26 cellular contexts compared by ENCODE assay signal in the genomic region with DNA sequence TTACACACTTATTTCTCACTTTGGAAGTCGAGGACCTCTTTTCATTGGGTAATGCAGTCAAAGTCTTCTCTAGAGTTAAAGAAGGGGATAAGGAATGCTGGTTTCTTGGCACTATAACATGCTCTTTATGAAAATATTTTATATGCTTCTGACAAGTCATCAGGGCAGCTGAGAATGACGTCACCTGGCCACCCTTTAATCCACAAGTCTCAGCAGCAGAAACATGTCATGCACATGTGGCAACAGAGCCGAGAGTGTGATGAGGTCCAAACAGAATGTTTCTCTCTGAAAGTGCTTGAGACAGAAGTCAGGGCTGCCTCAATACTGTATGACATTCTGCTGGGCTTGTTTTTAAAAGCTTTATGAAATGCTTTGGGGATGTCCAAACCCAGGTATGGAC.
DNase-seq lines count a peak whose midpoint lies in the region; ATAC-seq and TF ChIP-seq lines count a peak whose summit lies in the region.
"Had no signal": no experiment of that assay in that cellular context is flagged by ENCODE, and none has a peak within 500 bp of the region (broad histone marks: within the 10 kb centered on the region; RNA-seq: fewer than 3 reads in every experiment).

No MANE protein-coding gene starts in this region.

- H3K36me3 Mint-ChIP-seq in mesothelial cell of epicardium = no peaks in the 10 kb centered on the region
- H3K36me3 Mint-ChIP-seq: activated naive CD8-positive, alpha-beta T cell treated with anti-CD3 and anti-CD28 coated beads, Interleukin-2, amount 10 ng/mL, durations not matched to agents 7 days and 5 days; CD4-positive, alpha-beta memory T cell had no signal

- H3K4me1 ChIP-seq in fibroblast of lung (ENCODE audit: control insufficient read depth, extremely low read depth, insufficient read depth, low read length) = no peaks in the 10 kb centered on the region
- H3K4me1 ChIP-seq: body of pancreas, SJSA1, tibial artery had no signal

- H3K4me3 ChIP-seq in fibroblast of lung (replicated peaks in 1 of 4; ENCODE audit: control extremely low read depth in 1 of 4, insufficient read depth in 1 of 4, low read depth in 3 of 4, low read length in 4 of 4) = no peak overlapping the region
- H3K4me3 ChIP-seq: body of pancreas, esophagus squamous epithelium, GM23338, SJSA1, skin epidermis, tibial artery had no signal

- H3K4me1 Mint-ChIP-seq in mesothelial cell of epicardium = no peaks in the 10 kb centered on the region
- H3K4me1 Mint-ChIP-seq: activated CD4-positive, alpha-beta T cell treated with anti-CD3 and anti-CD28 coated beads, Interleukin-2, amount 10 ng/mL, durations not matched to agents 24 days and 14 days; activated naive CD8-positive, alpha-beta T cell treated with anti-CD3 and anti-CD28 coated beads, Interleukin-2, amount 10 ng/mL, durations not matched to agents 7 days and 5 days; CD4-positive, alpha-beta memory T cell; nephron progenitor cell had no signal

- no peak overlapping the region for H3K9ac ChIP-seq in fibroblast of lung (ENCODE audit: insufficient read depth, low read length)

- H3K27ac Mint-ChIP-seq in mesothelial cell of epicardium = no peak overlapping the region
- H3K27ac Mint-ChIP-seq: activated CD4-positive, alpha-beta T cell treated with anti-CD3 and anti-CD28 coated beads, Interleukin-2, amount 10 ng/mL, durations not matched to agents 24 days and 14 days; activated naive CD8-positive, alpha-beta T cell treated with anti-CD3 and anti-CD28 coated beads, Interleukin-2, amount 10 ng/mL, durations not matched to agents 7 days and 5 days; activated T-helper 2 cell treated with anti-CD3 and anti-CD28 coated beads, Interferon-gamma antibody, Interleukin-2, Interleukin-4, amounts not matched to agents 10 μg/mL and 5 μg/mL and 100 μg/mL, durations not matched to agents 14 hours and 24 hours and 36 hours; CD4-positive, alpha-beta memory T cell; GM23338; nephron progenitor cell had no signal

- H3K27ac ChIP-seq in fibroblast of lung (ENCODE audit: insufficient read depth, low read length) = no peak overlapping the region
- H3K27ac ChIP-seq: body of pancreas, SJSA1, tibial artery had no signal

- no peaks in the 10 kb centered on the region for H4K20me1 ChIP-seq in fibroblast of lung (ENCODE audit: control insufficient read depth, extremely low read depth, insufficient read depth, low read length)

- H2AFZ ChIP-seq in fibroblast of lung (ENCODE audit: low read length) = no peak overlapping the region
- H2AFZ ChIP-seq: GM23338 had no signal

- H3K4me2 ChIP-seq in fibroblast of lung (ENCODE audit: extremely low read depth, insufficient read depth, low read length) = no peak overlapping the region
- H3K4me2 ChIP-seq: GM23338 had no signal

- no peaks in the 10 kb centered on the region for H3K79me2 ChIP-seq in fibroblast of lung (ENCODE audit: control insufficient read depth, insufficient read depth, low read length)

- H3K27me3 ChIP-seq in fibroblast of lung (ENCODE audit: control insufficient read depth, insufficient read depth, low read length) = no peaks in the 10 kb centered on the region
- H3K27me3 ChIP-seq: body of pancreas, tibial artery had no signal

- ATAC-seq in GM21447 (IDR thresholded peaks at IDR 0.05; ENCODE audit: unreplicated experiment) (no peak), HG02610 (IDR thresholded peaks at IDR 0.05; ENCODE audit: unreplicated experiment) (no peak)
- ATAC-seq: body of pancreas, GM23338 had no signal

- peaks cover 26% of the 10 kb centered on the region for H3K27me3 Mint-ChIP-seq in mesothelial cell of epicardium (ENCODE audit: low read depth)
- H3K27me3 Mint-ChIP-seq: activated CD4-positive, alpha-beta T cell treated with anti-CD3 and anti-CD28 coated beads, Interleukin-2, amount 10 ng/mL, durations not matched to agents 24 days and 14 days; activated naive CD8-positive, alpha-beta T cell treated with anti-CD3 and anti-CD28 coated beads, Interleukin-2, amount 10 ng/mL, durations not matched to agents 7 days and 5 days had no signal

- no peaks in the 10 kb centered on the region for H3K9me3 ChIP-seq in fibroblast of lung (ENCODE audit: control insufficient read depth, insufficient read depth, low read depth, low read length)
- H3K9me3 ChIP-seq: body of pancreas, esophagus squamous epithelium, SJSA1, tibial artery had no signal

- no peaks in the 10 kb centered on the region for H3K36me3 ChIP-seq in fibroblast of lung (ENCODE audit: control insufficient read depth, insufficient read depth, low read length)
- H3K36me3 ChIP-seq: esophagus squamous epithelium, SJSA1, tibial artery had no signal

- peak; percentile 18 for DNase-seq in Daoy (ENCODE audit: low read depth)
- peak; percentile 20 for DNase-seq in RKO (ENCODE audit: low spot score)
- DNase-seq in fibroblast of lung (ENCODE audit: low read depth in 2 of 2) = peak; percentile 19 to 82
- DNase-seq in left kidney (ENCODE audit: low read depth, low spot score) = peak; percentile 6
- DNase-seq in mesothelial cell of epicardium (ENCODE audit: low spot score in 2 of 2, unreplicated experiment in 2 of 2) = no peak
- no peak for DNase-seq in NCI-H1694 (lab: John Stamatoyannopoulos, UW)
- DNase-seq: activated CD4-positive, alpha-beta T cell treated with anti-CD3 and anti-CD28 coated beads, Interleukin-2, amount 10 ng/mL, durations not matched to agents 24 days and 14 days; activated naive CD8-positive, alpha-beta T cell treated with anti-CD3 and anti-CD28 coated beads, Interleukin-2, amount 10 ng/mL, durations not matched to agents 7 days and 5 days; CD4-positive, alpha-beta memory T cell; DMS153; esophagus squamous epithelium; hippocampal formation; midbrain; NCI-H146; NCI-H748 treated with DMSO at 0.1 percent for 48 hours; nephron progenitor cell; posterior cingulate gyrus; stimulated activated naive CD4-positive, alpha-beta T cell treated with Interleukin-2 at 50 U/mL for 16 hours; tibial artery had no signal

- H3K4me3 Mint-ChIP-seq in mesothelial cell of epicardium = no peak overlapping the region
- H3K4me3 Mint-ChIP-seq: activated CD4-positive, alpha-beta T cell treated with anti-CD3 and anti-CD28 coated beads, Interleukin-2, amount 10 ng/mL, durations not matched to agents 24 days and 14 days; activated naive CD8-positive, alpha-beta T cell treated with anti-CD3 and anti-CD28 coated beads, Interleukin-2, amount 10 ng/mL, durations not matched to agents 7 days and 5 days; CD4-positive, alpha-beta memory T cell; GM23338; nephron progenitor cell had no signal

- TF ChIP-seq CTCF in fibroblast of lung (conservative IDR thresholded peaks at IDR 0.05 in 1 of 2, IDR thresholded peaks at IDR 0.05 in 1 of 2; ENCODE audit: low read depth in 1 of 2, low read length in 2 of 2) (no peak), mesothelial cell of epicardium (IDR thresholded peaks at IDR 0.05; ENCODE audit: unreplicated experiment) (no peak)

- H3K9me3 Mint-ChIP-seq in mesothelial cell of epicardium = no peaks in the 10 kb centered on the region
- H3K9me3 Mint-ChIP-seq: activated CD4-positive, alpha-beta T cell treated with anti-CD3 and anti-CD28 coated beads, Interleukin-2, amount 10 ng/mL, durations not matched to agents 24 days and 14 days; activated naive CD8-positive, alpha-beta T cell treated with anti-CD3 and anti-CD28 coated beads, Interleukin-2, amount 10 ng/mL, durations not matched to agents 7 days and 5 days; activated T-helper 2 cell treated with anti-CD3 and anti-CD28 coated beads, Interferon-gamma antibody, Interleukin-2, Interleukin-4, amounts not matched to agents 10 μg/mL and 5 μg/mL and 100 μg/mL, durations not matched to agents 14 hours and 24 hours and 36 hours; GM23338; nephron progenitor cell had no signal

Comparison
In these comparisons a context has a peak if more than half of its experiments do, and no peak if none do; other contexts are left out.
1. DNase-seq: peak in Daoy (single experiment), RKO (single experiment), fibroblast of lung (2 of 2) and left kidney (single experiment); none in mesothelial cell of epicardium (0 of 2) and NCI-H1694 (single experiment).